1 cellular context compared by ENCODE assay signal in the genomic region with DNA sequence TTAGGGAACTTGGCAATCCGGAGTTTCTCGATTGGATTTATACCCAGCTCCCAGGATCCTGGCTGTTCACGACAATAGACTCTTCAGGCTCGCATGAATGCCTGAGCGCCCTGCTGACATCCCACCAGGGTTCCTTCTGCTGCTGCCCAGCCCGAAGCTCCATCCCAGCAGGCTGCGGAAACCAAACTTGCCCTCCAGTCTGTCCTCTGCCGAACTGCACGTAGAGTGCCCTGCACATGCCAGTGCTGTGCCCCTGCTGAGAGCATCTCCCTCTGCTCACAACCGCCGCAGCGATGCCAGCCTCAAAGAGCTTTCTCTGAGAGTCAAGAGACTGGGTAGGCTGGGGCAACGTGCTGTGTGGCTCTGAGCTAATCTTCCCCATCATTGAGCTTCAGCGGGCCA.
TF ChIP-seq lines count a peak whose summit lies in the region.

No MANE protein-coding gene starts in this region.

TF ChIP-seq in GM23338, 12 proteins besides CTCF, POLR2A, EP300 and RAD21:
- TF ChIP-seq EZH2 (IDR thresholded peaks at IDR 0.05; ENCODE audit: low read depth, unreplicated experiment) (no peak), EZH2phosphoT487 (IDR thresholded peaks at IDR 0.05; ENCODE audit: unreplicated experiment) (no peak), ZNF114 (CRISPR knock-in tag; IDR thresholded peaks at IDR 0.05) (no peak), POLR2AphosphoS5 (IDR thresholded peaks at IDR 0.05; ENCODE audit: low read depth) (no peak), JUNB (IDR thresholded peaks at IDR 0.05; ENCODE audit: unreplicated experiment) (no peak), NANOG (IDR thresholded peaks at IDR 0.05; ENCODE audit: borderline replicate concordance) (no peak), STAT1 (IDR thresholded peaks at IDR 0.05; ENCODE audit: unreplicated experiment) (no peak), CREB1 (CRISPR knock-in tag; IDR thresholded peaks at IDR 0.05; ENCODE audit: low read depth) (no peak), ZNF331 (CRISPR knock-in tag; IDR thresholded peaks at IDR 0.05; ENCODE audit: low read depth) (no peak)
- TF ChIP-seq, protein P1, sequence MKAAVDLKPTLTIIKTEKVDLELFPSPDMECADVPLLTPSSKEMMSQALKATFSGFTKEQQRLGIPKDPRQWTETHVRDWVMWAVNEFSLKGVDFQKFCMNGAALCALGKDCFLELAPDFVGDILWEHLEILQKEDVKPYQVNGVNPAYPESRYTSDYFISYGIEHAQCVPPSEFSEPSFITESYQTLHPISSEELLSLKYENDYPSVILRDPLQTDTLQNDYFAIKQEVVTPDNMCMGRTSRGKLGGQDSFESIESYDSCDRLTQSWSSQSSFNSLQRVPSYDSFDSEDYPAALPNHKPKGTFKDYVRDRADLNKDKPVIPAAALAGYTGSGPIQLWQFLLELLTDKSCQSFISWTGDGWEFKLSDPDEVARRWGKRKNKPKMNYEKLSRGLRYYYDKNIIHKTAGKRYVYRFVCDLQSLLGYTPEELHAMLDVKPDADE (IDR thresholded peaks at IDR 0.05) = no peak
- TF ChIP-seq, protein P2, sequence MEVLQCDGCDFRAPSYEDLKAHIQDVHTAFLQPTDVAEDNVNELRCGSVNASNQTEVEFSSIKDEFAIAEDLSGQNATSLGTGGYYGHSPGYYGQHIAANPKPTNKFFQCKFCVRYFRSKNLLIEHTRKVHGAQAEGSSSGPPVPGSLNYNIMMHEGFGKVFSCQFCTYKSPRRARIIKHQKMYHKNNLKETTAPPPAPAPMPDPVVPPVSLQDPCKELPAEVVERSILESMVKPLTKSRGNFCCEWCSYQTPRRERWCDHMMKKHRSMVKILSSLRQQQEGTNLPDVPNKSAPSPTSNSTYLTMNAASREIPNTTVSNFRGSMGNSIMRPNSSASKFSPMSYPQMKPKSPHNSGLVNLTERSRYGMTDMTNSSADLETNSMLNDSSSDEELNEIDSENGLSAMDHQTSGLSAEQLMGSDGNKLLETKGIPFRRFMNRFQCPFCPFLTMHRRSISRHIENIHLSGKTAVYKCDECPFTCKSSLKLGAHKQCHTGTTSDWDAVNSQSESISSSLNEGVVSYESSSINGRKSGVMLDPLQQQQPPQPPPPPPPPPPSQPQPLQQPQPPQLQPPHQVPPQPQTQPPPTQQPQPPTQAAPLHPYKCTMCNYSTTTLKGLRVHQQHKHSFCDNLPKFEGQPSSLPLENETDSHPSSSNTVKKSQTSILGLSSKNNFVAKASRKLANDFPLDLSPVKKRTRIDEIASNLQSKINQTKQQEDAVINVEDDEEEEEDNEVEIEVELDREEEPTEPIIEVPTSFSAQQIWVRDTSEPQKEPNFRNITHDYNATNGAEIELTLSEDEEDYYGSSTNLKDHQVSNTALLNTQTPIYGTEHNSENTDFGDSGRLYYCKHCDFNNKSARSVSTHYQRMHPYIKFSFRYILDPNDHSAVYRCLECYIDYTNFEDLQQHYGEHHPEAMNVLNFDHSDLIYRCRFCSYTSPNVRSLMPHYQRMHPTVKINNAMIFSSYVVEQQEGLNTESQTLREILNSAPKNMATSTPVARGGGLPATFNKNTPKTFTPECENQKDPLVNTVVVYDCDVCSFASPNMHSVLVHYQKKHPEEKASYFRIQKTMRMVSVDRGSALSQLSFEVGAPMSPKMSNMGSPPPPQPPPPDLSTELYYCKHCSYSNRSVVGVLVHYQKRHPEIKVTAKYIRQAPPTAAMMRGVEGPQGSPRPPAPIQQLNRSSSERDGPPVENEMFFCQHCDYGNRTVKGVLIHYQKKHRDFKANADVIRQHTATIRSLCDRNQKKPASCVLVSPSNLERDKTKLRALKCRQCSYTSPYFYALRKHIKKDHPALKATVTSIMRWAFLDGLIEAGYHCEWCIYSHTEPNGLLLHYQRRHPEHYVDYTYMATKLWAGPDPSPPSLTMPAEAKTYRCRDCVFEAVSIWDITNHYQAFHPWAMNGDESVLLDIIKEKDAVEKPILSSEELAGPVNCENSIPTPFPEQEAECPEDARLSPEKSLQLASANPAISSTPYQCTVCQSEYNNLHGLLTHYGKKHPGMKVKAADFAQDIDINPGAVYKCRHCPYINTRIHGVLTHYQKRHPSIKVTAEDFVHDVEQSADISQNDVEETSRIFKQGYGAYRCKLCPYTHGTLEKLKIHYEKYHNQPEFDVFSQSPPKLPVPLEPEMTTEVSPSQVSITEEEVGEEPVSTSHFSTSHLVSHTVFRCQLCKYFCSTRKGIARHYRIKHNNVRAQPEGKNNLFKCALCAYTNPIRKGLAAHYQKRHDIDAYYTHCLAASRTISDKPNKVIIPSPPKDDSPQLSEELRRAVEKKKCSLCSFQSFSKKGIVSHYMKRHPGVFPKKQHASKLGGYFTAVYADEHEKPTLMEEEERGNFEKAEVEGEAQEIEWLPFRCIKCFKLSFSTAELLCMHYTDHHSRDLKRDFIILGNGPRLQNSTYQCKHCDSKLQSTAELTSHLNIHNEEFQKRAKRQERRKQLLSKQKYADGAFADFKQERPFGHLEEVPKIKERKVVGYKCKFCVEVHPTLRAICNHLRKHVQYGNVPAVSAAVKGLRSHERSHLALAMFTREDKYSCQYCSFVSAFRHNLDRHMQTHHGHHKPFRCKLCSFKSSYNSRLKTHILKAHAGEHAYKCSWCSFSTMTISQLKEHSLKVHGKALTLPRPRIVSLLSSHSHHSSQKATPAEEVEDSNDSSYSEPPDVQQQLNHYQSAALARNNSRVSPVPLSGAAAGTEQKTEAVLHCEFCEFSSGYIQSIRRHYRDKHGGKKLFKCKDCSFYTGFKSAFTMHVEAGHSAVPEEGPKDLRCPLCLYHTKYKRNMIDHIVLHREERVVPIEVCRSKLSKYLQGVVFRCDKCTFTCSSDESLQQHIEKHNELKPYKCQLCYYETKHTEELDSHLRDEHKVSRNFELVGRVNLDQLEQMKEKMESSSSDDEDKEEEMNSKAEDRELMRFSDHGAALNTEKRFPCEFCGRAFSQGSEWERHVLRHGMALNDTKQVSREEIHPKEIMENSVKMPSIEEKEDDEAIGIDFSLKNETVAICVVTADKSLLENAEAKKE (CRISPR knock-in tag; IDR thresholded peaks at IDR 0.05) = no peak
- TF ChIP-seq, protein P3, sequence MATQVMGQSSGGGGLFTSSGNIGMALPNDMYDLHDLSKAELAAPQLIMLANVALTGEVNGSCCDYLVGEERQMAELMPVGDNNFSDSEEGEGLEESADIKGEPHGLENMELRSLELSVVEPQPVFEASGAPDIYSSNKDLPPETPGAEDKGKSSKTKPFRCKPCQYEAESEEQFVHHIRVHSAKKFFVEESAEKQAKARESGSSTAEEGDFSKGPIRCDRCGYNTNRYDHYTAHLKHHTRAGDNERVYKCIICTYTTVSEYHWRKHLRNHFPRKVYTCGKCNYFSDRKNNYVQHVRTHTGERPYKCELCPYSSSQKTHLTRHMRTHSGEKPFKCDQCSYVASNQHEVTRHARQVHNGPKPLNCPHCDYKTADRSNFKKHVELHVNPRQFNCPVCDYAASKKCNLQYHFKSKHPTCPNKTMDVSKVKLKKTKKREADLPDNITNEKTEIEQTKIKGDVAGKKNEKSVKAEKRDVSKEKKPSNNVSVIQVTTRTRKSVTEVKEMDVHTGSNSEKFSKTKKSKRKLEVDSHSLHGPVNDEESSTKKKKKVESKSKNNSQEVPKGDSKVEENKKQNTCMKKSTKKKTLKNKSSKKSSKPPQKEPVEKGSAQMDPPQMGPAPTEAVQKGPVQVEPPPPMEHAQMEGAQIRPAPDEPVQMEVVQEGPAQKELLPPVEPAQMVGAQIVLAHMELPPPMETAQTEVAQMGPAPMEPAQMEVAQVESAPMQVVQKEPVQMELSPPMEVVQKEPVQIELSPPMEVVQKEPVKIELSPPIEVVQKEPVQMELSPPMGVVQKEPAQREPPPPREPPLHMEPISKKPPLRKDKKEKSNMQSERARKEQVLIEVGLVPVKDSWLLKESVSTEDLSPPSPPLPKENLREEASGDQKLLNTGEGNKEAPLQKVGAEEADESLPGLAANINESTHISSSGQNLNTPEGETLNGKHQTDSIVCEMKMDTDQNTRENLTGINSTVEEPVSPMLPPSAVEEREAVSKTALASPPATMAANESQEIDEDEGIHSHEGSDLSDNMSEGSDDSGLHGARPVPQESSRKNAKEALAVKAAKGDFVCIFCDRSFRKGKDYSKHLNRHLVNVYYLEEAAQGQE (IDR thresholded peaks at IDR 0.05; ENCODE audit: unreplicated experiment) = no peak
